Comparison of ENCODE assay signal across 7 cellular contexts in genomic region chr19:45250832-45251451, GRCh38. TPM values are rescaled to one million over a fixed set of nuclear protein-coding genes. Genes with fewer than 3 reads are reported as not detected.
DNase-seq lines count a peak whose midpoint lies in the region; ATAC-seq, FAIRE-seq and TF ChIP-seq lines count a peak whose summit lies in the region.

Gene MARK4, plus strand, starts transcription at chr19:45251271. Its CDS starts 318 bp downstream, at chr19:45251589.

- no peak for ATAC-seq in HG02642 (IDR thresholded peaks at IDR 0.05; ENCODE audit: poor library complexity, unreplicated experiment)

- FAIRE-seq in GM18507 (lab: Jason Lieb, UNC) = peak; percentile 49

- no peaks in the 10 kb centered on the region for H3K9me3 ChIP-seq in breast epithelium
- no peaks in the 10 kb centered on the region for H3K9me3 ChIP-seq in skeletal muscle tissue (ENCODE audit: control insufficient read depth in 3 of 3, low read length in 3 of 3)

- intact Hi-C loops in breast epithelium (cut with DNase I; ENCODE audit: low total_unique reads) = no loop called here

- H3K36me3 ChIP-seq in breast epithelium (no peaks in the 10 kb centered on the region), skeletal muscle tissue (ENCODE audit: control insufficient read depth in 3 of 3, insufficient read depth in 3 of 3, low read length in 3 of 3) (peaks cover 0 to 2% (median 0%) of the 10 kb centered on the region in 3 donors)

- no peak for TF ChIP-seq CTCF in VCaP (conservative IDR thresholded peaks at IDR 0.05)
- no peak for TF ChIP-seq CTCF in breast epithelium (IDR thresholded peaks at IDR 0.05)

- peak; percentile 91 for DNase-seq in GM18507 (ENCODE audit: extremely low spot score, insufficient read length, low read depth)
- DNase-seq in NCI-H1694 (lab: John Stamatoyannopoulos, UW) = peak; percentile 75
- DNase-seq in breast epithelium (ENCODE audit: low spot score in 2 of 2) = peak in 1 of 2 donors; percentile 41
- DNase-seq in iPS-NIHi11 (ENCODE audit: low spot score) = peak; percentile 95

- H3K27me3 ChIP-seq in breast epithelium (no peaks in the 10 kb centered on the region), skeletal muscle tissue (ENCODE audit: control insufficient read depth in 3 of 3, insufficient read depth in 3 of 3, low read length in 3 of 3) (no peaks in the 10 kb centered on the region)

- no peak for TF ChIP-seq POLR2A in breast epithelium (IDR thresholded peaks at IDR 0.05)

- H3K4me1 ChIP-seq in breast epithelium (peaks cover 0 to 17% of the 10 kb centered on the region in 2 donors), skeletal muscle tissue (ENCODE audit: control insufficient read depth in 3 of 3, insufficient read depth in 3 of 3, low read length in 3 of 3) (peaks cover 29 to 36% (median 31%) of the 10 kb centered on the region in 3 donors)

- H3K27ac ChIP-seq in VCaP = peak within 1 kb of the TSS; percentile 77; the same call in 1 of the 2 replicates
- H3K27ac ChIP-seq in breast epithelium = peak within 1 kb of the TSS; percentile 88
- H3K27ac ChIP-seq in skeletal muscle tissue (ENCODE audit: low read depth, low read length) = peak within 1 kb of the TSS; percentile 51

- H3K9ac ChIP-seq in skeletal muscle tissue (ENCODE audit: low read depth in 1 of 3, low read length in 3 of 3) = peak within 1 kb of the TSS; percentile 87 to 88 (median 88)

- H3K4me3 ChIP-seq in breast epithelium = peak within 1 kb of the TSS; percentile 94 to 99 (median 97)
- H3K4me3 ChIP-seq in skeletal muscle tissue (ENCODE audit: low read length in 3 of 3) = peak within 1 kb of the TSS; percentile 78 to 93 (median 81)

RNA-seq across cellular contexts. Expression of gene MARK4, which starts in this region (rescaled TPM):
- 10 to 100 TPM; 11.0 to 20.0 (median 19.2) TPM for total RNA-seq in breast epithelium
- 15.7 TPM for total RNA-seq in skeletal muscle tissue
